Comparison of ENCODE assay signal across 33 cellular contexts in the genomic region with DNA sequence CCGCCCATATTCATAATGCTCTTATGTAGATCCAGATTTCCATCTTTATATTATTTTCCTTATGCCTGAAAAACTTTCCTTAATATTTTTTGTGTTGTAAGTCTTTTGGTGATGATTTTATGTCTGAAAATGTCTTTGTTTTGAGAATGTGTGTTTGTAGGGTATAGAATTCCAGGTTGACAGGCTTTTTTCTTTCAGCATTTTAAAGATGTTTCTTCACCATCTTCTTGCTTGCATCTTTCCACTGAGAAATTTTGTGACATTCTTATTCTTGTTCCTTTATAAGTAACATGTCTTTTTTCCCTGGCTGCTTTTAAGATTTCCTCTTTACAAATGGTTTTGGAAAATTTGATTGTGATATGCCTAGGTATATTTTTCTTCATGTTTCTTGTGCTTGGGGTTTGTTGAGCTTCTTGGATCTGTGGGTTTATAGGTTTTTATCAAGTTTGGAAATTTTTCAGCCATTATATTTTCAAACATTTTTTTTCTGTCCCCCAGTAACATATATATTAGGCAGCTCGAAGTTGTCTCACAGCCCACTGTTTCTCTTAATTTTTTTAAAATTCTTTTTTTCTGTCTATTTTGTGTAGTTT. TPM values are rescaled to one million over a fixed set of nuclear protein-coding genes. Genes with fewer than 3 reads are reported as not detected.
DNase-seq lines count a peak whose midpoint lies in the region; FAIRE-seq and TF ChIP-seq lines count a peak whose summit lies in the region.
"Had no signal": no experiment of that assay in that cellular context is flagged by ENCODE, and none has a peak within 500 bp of the region (broad histone marks: within the 10 kb centered on the region; RNA-seq: fewer than 3 reads in every experiment).

No MANE protein-coding gene starts in this region.

- TF ChIP-seq CTCF in HEK293 (tag by site-specific recombination; IDR thresholded peaks at IDR 0.05): no peak
- no peak for TF ChIP-seq CTCF in colonic mucosa (IDR thresholded peaks at IDR 0.05)

- DNase-seq in AML-193 (lab: John Stamatoyannopoulos, UW): no peak
- no peak for DNase-seq in colonic mucosa
- DNase-seq: 8988T; ACHN; BE2C; C1 segment of cervical spinal cord; Caco-2; Calu3; CD4-positive, alpha-beta memory T cell; CD4-positive, alpha-beta T cell; CD4-positive, CD25-positive, alpha-beta regulatory T cell; CD8-positive, alpha-beta memory T cell; CD8-positive, alpha-beta T cell; COR-L47; DMS 273 treated with DMSO at 0.1 percent for 48 hours; DMS153; DMS53; DMS79; DMS79 treated with DMSO at 0.1 percent for 48 hours; DND-41; EL had no signal

- H3K4me1 ChIP-seq in HEK293 (ENCODE audit: control insufficient read depth, insufficient read depth, low read length) (no peaks in the 10 kb centered on the region), colonic mucosa (no peaks in the 10 kb centered on the region)
- H3K4me1 ChIP-seq: A549, BE2C, BLaER1 had no signal

- no peak overlapping the region for H3K9ac ChIP-seq in colonic mucosa (ENCODE audit: low read depth in 2 of 2, low read length in 2 of 2)
- H3K9ac ChIP-seq: BLaER1; BLaER1 treated with 17β-estradiol and CSF1 and Interleukin-3, amounts not matched to agents 10 nM and 100 nM had no signal

- H3K27me3 ChIP-seq in colonic mucosa: no peaks in the 10 kb centered on the region
- H3K27me3 ChIP-seq: BE2C; BLaER1; BLaER1 treated with 17β-estradiol and CSF1 and Interleukin-3, amounts not matched to agents 10 nM and 100 nM had no signal

- H3K9me3 ChIP-seq in HEK293 (ENCODE audit: control insufficient read depth, insufficient read depth, low read depth, low read length): no peaks in the 10 kb centered on the region
- H3K9me3 ChIP-seq in colonic mucosa: no peaks in the 10 kb centered on the region
- H3K9me3 ChIP-seq: A549, BE2C, Caco-2 had no signal

- POLR2A ChIA-PET in HEK293 (lab: Yijun Ruan, JAX): no interaction called here

- CTCF ChIA-PET in HEK293 (lab: Yijun Ruan, JAX): no interaction called here

- H3K4me3 ChIP-seq in HEK293 (ENCODE audit: low read depth, low read length) (no peak overlapping the region), colonic mucosa (no peak overlapping the region)
- H3K4me3 ChIP-seq: A549; BLaER1; BLaER1 treated with 17β-estradiol and CSF1 and Interleukin-3, amounts not matched to agents 10 nM and 100 nM had no signal

- peaks cover 0 to 47% of the 10 kb centered on the region in 2 experiments; a peak in 1 of 3 replicates for H3K36me3 ChIP-seq in HEK293 (ENCODE audit: control insufficient read depth in 2 of 2, insufficient read depth in 1 of 2, low read length in 2 of 2)
- no peaks in the 10 kb centered on the region for H3K36me3 ChIP-seq in colonic mucosa
- H3K36me3 ChIP-seq: BE2C had no signal

- no peak overlapping the region for H3K27ac ChIP-seq in HEK293 (ENCODE audit: extremely low read depth, low read depth, low read length)
- H3K27ac ChIP-seq in colonic mucosa: no peak overlapping the region
- H3K27ac ChIP-seq: 22Rv1; A549; BLaER1; BLaER1 treated with 17β-estradiol and CSF1 and Interleukin-3, amounts not matched to agents 10 nM and 100 nM; C4-2B had no signal

- FAIRE-seq in A204.1 (lab: Jason Lieb, UNC): peak; percentile 19
- FAIRE-seq: D721Med had no signal

- intact Hi-C loops in colonic mucosa (cut with DNase I): no loop called here

TF ChIP-seq in HEK293, 187 proteins besides CTCF, POLR2A, EP300 and RAD21:
- TF ChIP-seq BCL11A (tag by site-specific recombination; IDR thresholded peaks at IDR 0.05; ENCODE audit: low read depth) (no peak), ZNF354C (tag by site-specific recombination; IDR thresholded peaks at IDR 0.05; ENCODE audit: borderline replicate concordance, low read depth) (no peak), ZNF23 (tag by site-specific recombination; IDR thresholded peaks at IDR 0.05; ENCODE audit: borderline replicate concordance) (no peak), SETDB1 (IDR thresholded peaks at IDR 0.05; ENCODE audit: insufficient read length, low read length) (peak; percentile 95), ZNF558 (tag by site-specific recombination; IDR thresholded peaks at IDR 0.05) (peak; percentile 64), ZNF530 (tag by site-specific recombination; IDR thresholded peaks at IDR 0.05; ENCODE audit: low read depth) (no peak), ZNF664 (tag by site-specific recombination; IDR thresholded peaks at IDR 0.05) (no peak), ZNF501 (tag by site-specific recombination; IDR thresholded peaks at IDR 0.05) (no peak), ZNF140 (tag by site-specific recombination; IDR thresholded peaks at IDR 0.05) (no peak)
- TF ChIP-seq, protein P1, sequence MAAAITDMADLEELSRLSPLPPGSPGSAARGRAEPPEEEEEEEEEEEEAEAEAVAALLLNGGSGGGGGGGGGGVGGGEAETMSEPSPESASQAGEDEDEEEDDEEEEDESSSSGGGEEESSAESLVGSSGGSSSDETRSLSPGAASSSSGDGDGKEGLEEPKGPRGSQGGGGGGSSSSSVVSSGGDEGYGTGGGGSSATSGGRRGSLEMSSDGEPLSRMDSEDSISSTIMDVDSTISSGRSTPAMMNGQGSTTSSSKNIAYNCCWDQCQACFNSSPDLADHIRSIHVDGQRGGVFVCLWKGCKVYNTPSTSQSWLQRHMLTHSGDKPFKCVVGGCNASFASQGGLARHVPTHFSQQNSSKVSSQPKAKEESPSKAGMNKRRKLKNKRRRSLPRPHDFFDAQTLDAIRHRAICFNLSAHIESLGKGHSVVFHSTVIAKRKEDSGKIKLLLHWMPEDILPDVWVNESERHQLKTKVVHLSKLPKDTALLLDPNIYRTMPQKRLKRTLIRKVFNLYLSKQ (tag by site-specific recombination; IDR thresholded peaks at IDR 0.05; ENCODE audit: borderline replicate concordance): no peak
- TF ChIP-seq, protein P2, sequence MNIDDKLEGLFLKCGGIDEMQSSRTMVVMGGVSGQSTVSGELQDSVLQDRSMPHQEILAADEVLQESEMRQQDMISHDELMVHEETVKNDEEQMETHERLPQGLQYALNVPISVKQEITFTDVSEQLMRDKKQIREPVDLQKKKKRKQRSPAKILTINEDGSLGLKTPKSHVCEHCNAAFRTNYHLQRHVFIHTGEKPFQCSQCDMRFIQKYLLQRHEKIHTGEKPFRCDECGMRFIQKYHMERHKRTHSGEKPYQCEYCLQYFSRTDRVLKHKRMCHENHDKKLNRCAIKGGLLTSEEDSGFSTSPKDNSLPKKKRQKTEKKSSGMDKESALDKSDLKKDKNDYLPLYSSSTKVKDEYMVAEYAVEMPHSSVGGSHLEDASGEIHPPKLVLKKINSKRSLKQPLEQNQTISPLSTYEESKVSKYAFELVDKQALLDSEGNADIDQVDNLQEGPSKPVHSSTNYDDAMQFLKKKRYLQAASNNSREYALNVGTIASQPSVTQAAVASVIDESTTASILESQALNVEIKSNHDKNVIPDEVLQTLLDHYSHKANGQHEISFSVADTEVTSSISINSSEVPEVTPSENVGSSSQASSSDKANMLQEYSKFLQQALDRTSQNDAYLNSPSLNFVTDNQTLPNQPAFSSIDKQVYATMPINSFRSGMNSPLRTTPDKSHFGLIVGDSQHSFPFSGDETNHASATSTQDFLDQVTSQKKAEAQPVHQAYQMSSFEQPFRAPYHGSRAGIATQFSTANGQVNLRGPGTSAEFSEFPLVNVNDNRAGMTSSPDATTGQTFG (tag by site-specific recombination; IDR thresholded peaks at IDR 0.05; ENCODE audit: borderline replicate concordance): no peak
- TF ChIP-seq, protein P3, sequence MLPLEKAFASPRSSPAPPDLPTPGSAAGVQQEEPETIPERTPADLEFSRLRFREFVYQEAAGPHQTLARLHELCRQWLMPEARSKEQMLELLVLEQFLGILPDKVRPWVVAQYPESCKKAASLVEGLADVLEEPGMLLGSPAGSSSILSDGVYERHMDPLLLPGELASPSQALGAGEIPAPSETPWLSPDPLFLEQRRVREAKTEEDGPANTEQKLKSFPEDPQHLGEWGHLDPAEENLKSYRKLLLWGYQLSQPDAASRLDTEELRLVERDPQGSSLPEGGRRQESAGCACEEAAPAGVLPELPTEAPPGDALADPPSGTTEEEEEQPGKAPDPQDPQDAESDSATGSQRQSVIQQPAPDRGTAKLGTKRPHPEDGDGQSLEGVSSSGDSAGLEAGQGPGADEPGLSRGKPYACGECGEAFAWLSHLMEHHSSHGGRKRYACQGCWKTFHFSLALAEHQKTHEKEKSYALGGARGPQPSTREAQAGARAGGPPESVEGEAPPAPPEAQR (tag by site-specific recombination; IDR thresholded peaks at IDR 0.05): no peak
- TF ChIP-seq, protein P4, sequence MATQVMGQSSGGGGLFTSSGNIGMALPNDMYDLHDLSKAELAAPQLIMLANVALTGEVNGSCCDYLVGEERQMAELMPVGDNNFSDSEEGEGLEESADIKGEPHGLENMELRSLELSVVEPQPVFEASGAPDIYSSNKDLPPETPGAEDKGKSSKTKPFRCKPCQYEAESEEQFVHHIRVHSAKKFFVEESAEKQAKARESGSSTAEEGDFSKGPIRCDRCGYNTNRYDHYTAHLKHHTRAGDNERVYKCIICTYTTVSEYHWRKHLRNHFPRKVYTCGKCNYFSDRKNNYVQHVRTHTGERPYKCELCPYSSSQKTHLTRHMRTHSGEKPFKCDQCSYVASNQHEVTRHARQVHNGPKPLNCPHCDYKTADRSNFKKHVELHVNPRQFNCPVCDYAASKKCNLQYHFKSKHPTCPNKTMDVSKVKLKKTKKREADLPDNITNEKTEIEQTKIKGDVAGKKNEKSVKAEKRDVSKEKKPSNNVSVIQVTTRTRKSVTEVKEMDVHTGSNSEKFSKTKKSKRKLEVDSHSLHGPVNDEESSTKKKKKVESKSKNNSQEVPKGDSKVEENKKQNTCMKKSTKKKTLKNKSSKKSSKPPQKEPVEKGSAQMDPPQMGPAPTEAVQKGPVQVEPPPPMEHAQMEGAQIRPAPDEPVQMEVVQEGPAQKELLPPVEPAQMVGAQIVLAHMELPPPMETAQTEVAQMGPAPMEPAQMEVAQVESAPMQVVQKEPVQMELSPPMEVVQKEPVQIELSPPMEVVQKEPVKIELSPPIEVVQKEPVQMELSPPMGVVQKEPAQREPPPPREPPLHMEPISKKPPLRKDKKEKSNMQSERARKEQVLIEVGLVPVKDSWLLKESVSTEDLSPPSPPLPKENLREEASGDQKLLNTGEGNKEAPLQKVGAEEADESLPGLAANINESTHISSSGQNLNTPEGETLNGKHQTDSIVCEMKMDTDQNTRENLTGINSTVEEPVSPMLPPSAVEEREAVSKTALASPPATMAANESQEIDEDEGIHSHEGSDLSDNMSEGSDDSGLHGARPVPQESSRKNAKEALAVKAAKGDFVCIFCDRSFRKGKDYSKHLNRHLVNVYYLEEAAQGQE (tag by site-specific recombination; IDR thresholded peaks at IDR 0.05): no peak

RNA-seq across cellular contexts. Expression of a gene that starts 27.1 kb away (rescaled TPM):
- 1 to 10 TPM in 1 of 2 donors, under 1 TPM in 1; 0.27 to 1.1 TPM for total RNA-seq in colonic mucosa
- total RNA-seq: A172, G401 had no signal

RNA-seq across cellular contexts. Expression of a gene that starts 43.6 kb away (rescaled TPM):
- total RNA-seq in colonic mucosa: under 1 TPM; 0.11 to 0.44 TPM
- total RNA-seq: A172; B cell; CD4-positive, alpha-beta memory T cell; CD4-positive, CD25-positive, alpha-beta regulatory T cell; CD8-positive, alpha-beta memory T cell; CD8-positive, alpha-beta T cell; Daoy; G401 had no signal
